In genomic region chr11:69578167-69578566, GRCh38 we compare ENCODE assay signal across 22 cellular contexts.
"Had no signal": no experiment of that assay in that cellular context is flagged by ENCODE, and none has a peak within 500 bp of the region (broad histone marks: within the 10 kb centered on the region; RNA-seq: fewer than 3 reads in every experiment).

No MANE protein-coding gene starts in this region.

- DNase-seq: IMR-90; KG1; MG63; NCI-H1092 treated with DMSO at 0.1 percent for 48 hours; NCI-H1436; NCI-H187; NCI-H2029; NCI-H2081 treated with DMSO at 0.1 percent for 48 hours; NCI-H2171; NCI-H226; NCI-H446; NCI-H510A; NCI-H524 treated with DMSO at 0.1 percent for 48 hours; NCI-H69; NCI-H774; NK-92 treated with Interleukin-12 subunit alpha and Interleukin-12 subunit beta, amount 100 ng/mL, for 24 hours; PC-9; Peyer's patch; Right ventricle myocardium superior; SIG-M5 had no signal

- H2AFZ ChIP-seq: PC-9 had no signal

- H3K27me3 ChIP-seq: MG63, Peyer's patch had no signal

- H3K4me3 ChIP-seq: MG63, PC-9, Peyer's patch, SJSA1, SK-N-MC had no signal

- H3K4me2 ChIP-seq: PC-9 had no signal

- H3K36me3 ChIP-seq: MG63, Peyer's patch, SJSA1 had no signal

- H3K27ac ChIP-seq: PC-9, Peyer's patch, SJSA1, SK-N-MC had no signal

- H3K4me1 ChIP-seq: Peyer's patch, SJSA1 had no signal

- H3K9me3 ChIP-seq: MG63, Peyer's patch, SJSA1 had no signal
